8 cellular contexts compared by ENCODE assay signal in the genomic region with DNA sequence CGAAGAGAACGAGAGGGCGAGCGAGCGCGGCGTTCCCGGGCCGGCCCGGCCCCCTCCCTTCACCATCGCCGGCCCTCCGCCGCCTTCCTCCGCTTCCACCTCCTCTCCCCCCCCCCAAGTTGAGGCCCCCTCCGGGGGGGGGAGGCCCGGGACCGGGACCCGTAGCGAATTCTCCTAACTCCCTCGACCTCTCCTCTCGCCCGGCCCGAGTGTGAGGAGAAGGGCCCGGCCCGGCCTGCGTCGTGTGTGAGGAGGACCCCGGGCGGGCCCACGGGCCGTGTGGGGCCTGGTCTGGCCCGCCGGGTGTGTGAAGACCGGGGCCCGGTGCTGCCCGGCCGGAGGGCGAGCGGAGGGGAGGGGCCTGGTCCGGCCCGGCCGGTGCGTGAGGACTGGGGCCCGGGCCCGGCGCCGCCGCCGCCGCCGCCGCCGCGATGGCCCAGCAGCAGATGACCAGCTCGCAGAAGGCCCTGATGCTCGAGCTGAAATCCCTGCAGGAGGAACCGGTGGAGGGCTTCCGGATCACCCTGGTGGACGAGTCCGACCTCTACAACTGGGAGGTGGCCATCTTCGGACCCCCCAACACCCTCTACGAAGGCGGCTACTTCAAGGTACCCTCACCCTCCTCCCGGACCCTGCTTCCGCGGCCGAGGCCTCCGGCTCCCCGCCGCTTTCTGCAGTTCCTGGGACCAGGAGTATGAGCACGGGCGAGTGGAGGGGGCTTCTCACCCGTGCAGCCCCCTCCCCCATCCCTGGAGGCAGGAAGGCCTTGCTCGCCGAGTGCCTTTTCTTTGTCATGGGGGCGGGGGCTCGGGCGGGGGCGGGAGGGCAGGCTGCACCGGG. TPM values are rescaled to one million over a fixed set of nuclear protein-coding genes. Genes with fewer than 3 reads are reported as not detected.
A peak's percentile ranks its signal among the peaks of the same experiment; 100 is the strongest.
DNase-seq lines count a peak whose midpoint lies in the region; ATAC-seq, FAIRE-seq and TF ChIP-seq lines count a peak whose summit lies in the region.

No MANE protein-coding gene starts in this region.

- H3K9ac ChIP-seq in astrocyte (ENCODE audit: low read length), result peak overlapping the region; percentile 85

- FAIRE-seq in astrocyte (lab: Jason Lieb, UNC), result no peak

- no peaks in the 10 kb centered on the region for H3K27me3 ChIP-seq in astrocyte (ENCODE audit: insufficient read depth, low read length)
- no peaks in the 10 kb centered on the region for H3K27me3 ChIP-seq in hepatocyte

- peak; percentile 5 for TF ChIP-seq CTCF in astrocyte (IDR thresholded peaks at IDR 0.05; ENCODE audit: insufficient read depth, low read depth, low read length)
- TF ChIP-seq CTCF in hepatocyte (IDR thresholded peaks at IDR 0.05; ENCODE audit: poor library complexity), result no peak
- TF ChIP-seq CTCF in retinal pigment epithelial cell (conservative IDR thresholded peaks at IDR 0.05; ENCODE audit: low read depth, low read length), result peak; percentile 32

- H3K27me3 Mint-ChIP-seq in T-helper 17 cell, result no peaks in the 10 kb centered on the region
- H3K27me3 Mint-ChIP-seq in astrocyte (ENCODE audit: low read depth, unreplicated experiment), result no peaks in the 10 kb centered on the region

- peak overlapping the region; percentile 91 for H3K4me2 ChIP-seq in astrocyte (ENCODE audit: low read length)
- H3K4me2 ChIP-seq in hepatocyte, result peak overlapping the region; percentile 84

- 1% methylated on average over 33 of the region's 81 CpGs for WGBS in hepatocyte (ENCODE audit: low lambda C conversion rate, missing lambda C conversion rate)

- no peak overlapping the region for H3K27ac Mint-ChIP-seq in T-helper 17 cell
- no peak overlapping the region for H3K27ac Mint-ChIP-seq in astrocyte (ENCODE audit: unreplicated experiment)

- no peaks in the 10 kb centered on the region for H3K9me2 ChIP-seq in hepatocyte (replicated peaks; ENCODE audit: insufficient read depth)

- H3K36me3 ChIP-seq in astrocyte (ENCODE audit: insufficient read depth, low read length) (no peaks in the 10 kb centered on the region), hepatocyte (replicated peaks; ENCODE audit: insufficient read depth, low read depth) (no peaks in the 10 kb centered on the region)

- H2AFZ ChIP-seq in astrocyte (ENCODE audit: low read depth, low read length) (peak overlapping the region; percentile 68), hepatocyte (peak overlapping the region; percentile 57)

- H3K4me1 ChIP-seq in astrocyte (ENCODE audit: insufficient read depth, low read length) (peaks cover 19% of the 10 kb centered on the region), hepatocyte (ENCODE audit: insufficient read depth) (peaks cover 28% of the 10 kb centered on the region)

- H4K20me1 ChIP-seq in astrocyte (ENCODE audit: insufficient read depth, low read length), result peaks cover 36% of the 10 kb centered on the region
- peaks cover 42% of the 10 kb centered on the region for H4K20me1 ChIP-seq in hepatocyte (ENCODE audit: insufficient read depth, poor library complexity, severe bottlenecking)

- H3K4me3 ChIP-seq in astrocyte (ENCODE audit: insufficient read depth, low read depth, low read length) (peak overlapping the region; percentile 81), hepatocyte (peak overlapping the region; percentile 82), retinal pigment epithelial cell (ENCODE audit: low read length) (peak overlapping the region; percentile 93)

- H3K4me3 Mint-ChIP-seq in T-helper 17 cell (peak overlapping the region; percentile 91), astrocyte (ENCODE audit: unreplicated experiment) (peak overlapping the region; percentile 97)

- H3K79me2 ChIP-seq in astrocyte (ENCODE audit: insufficient read depth, low read length) (peaks cover 53% of the 10 kb centered on the region), hepatocyte (peaks cover 56% of the 10 kb centered on the region)

- H3K9me3 Mint-ChIP-seq in astrocyte (ENCODE audit: unreplicated experiment), result no peaks in the 10 kb centered on the region

- DNase-seq in DMS53 treated with DMSO at 0.1 percent for 48 hours (lab: John Stamatoyannopoulos, UW; ENCODE audit: unreplicated experiment), result peak; percentile 20
- DNase-seq in HuH-7 (ENCODE audit: low spot score), result peak; percentile 56
- DNase-seq in T-helper 17 cell, result peak; percentile 25 to 46 (median 40)
- peak; percentile 69 for DNase-seq in astrocyte (ENCODE audit: low read depth)
- peak; percentile 75 for DNase-seq in hepatocyte (ENCODE audit: low spot score)
- DNase-seq in retinal pigment epithelial cell (ENCODE audit: low read depth), result no peak

- H3K9me3 ChIP-seq in T-helper 17 cell (ENCODE audit: control insufficient read depth, low read length, poor library complexity, severe bottlenecking) (no peaks in the 10 kb centered on the region), astrocyte (ENCODE audit: insufficient read depth, low read depth, low read length) (no peaks in the 10 kb centered on the region), hepatocyte (ENCODE audit: low read depth) (no peaks in the 10 kb centered on the region)

- peak overlapping the region; percentile 95 for H3K27ac ChIP-seq in astrocyte (ENCODE audit: low read depth, low read length)
- H3K27ac ChIP-seq in hepatocyte, result peak overlapping the region; percentile 96

- H3K36me3 Mint-ChIP-seq in T-helper 17 cell (ENCODE audit: low read depth) (no peaks in the 10 kb centered on the region), astrocyte (ENCODE audit: low read depth, unreplicated experiment) (no peaks in the 10 kb centered on the region)

- ATAC-seq in GM21367 (IDR thresholded peaks at IDR 0.05; ENCODE audit: unreplicated experiment) (peak; percentile 11), T-helper 17 cell (peak; percentile 1), GM18520 (IDR thresholded peaks at IDR 0.05; ENCODE audit: unreplicated experiment) (no peak)

- H3K4me1 Mint-ChIP-seq in T-helper 17 cell, result peaks cover 42% of the 10 kb centered on the region
- peaks cover 20% of the 10 kb centered on the region for H3K4me1 Mint-ChIP-seq in astrocyte (ENCODE audit: low read depth, unreplicated experiment)

RNA-seq across cellular contexts. Expression of gene UBE2R2, which starts 0.6 kb away (rescaled TPM):
- total RNA-seq in T-helper 17 cell, result 10 to 100 TPM; 26.2 to 27.4 TPM
- total RNA-seq in astrocyte, result 48.7 and 53.5 TPM in 2 replicates
- 41.2 and 41.4 TPM in 2 replicates for total RNA-seq in hepatocyte
- 36.3 and 39.8 TPM in 2 replicates for polyA plus RNA-seq in hepatocyte

RNA-seq across cellular contexts. Expression of gene PRSS3, which starts 22.2 kb away (rescaled TPM):
- total RNA-seq in T-helper 17 cell (not detected), astrocyte (not detected in 2 replicates), hepatocyte (3.5 TPM in 1 of 2 replicates, not detected in the other)
- 1.5 and 1.6 TPM in 2 replicates for polyA plus RNA-seq in hepatocyte
